Comparison of ENCODE assay signal across 8 cellular contexts in genomic region chr16:30032083-30032819, GRCh38. TPM values are rescaled to one million over a fixed set of nuclear protein-coding genes. Genes with fewer than 3 reads are reported as not detected.
A peak's percentile ranks its signal among the peaks of the same experiment; 100 is the strongest.
DNase-seq lines count a peak whose midpoint lies in the region; ATAC-seq, FAIRE-seq and TF ChIP-seq lines count a peak whose summit lies in the region.

No MANE protein-coding gene starts in this region.

- H3K9me3 ChIP-seq in WERI-Rb-1 (ENCODE audit: severe bottlenecking) = no peaks in the 10 kb centered on the region

- peaks cover 16% of the 10 kb centered on the region for H3K36me3 ChIP-seq in WERI-Rb-1
- H3K36me3 ChIP-seq in bronchial epithelial cell (ENCODE audit: control insufficient read depth, insufficient read depth, low read length) = no peaks in the 10 kb centered on the region

- DNase-seq in AG08396 (ENCODE audit: low spot score) = peak; percentile 75
- DNase-seq in GM20000 (ENCODE audit: low spot score) = peak; percentile 86
- DNase-seq in NCI-H2227 treated with DMSO at 0.1 percent for 48 hours (lab: John Stamatoyannopoulos, UW) = peak; percentile 85
- peak; percentile 87 for DNase-seq in WERI-Rb-1
- peak; percentile 48 for DNase-seq in bronchial epithelial cell (ENCODE audit: low read depth)
- peak; percentile 93 for DNase-seq in left kidney (ENCODE audit: low read depth, low spot score)
- peak; percentile 46 for DNase-seq in stimulated activated CD8-positive, alpha-beta memory T cell treated with anti-CD3 and anti-CD28 coated beads, Interleukin-4, amount 100 ng/mL, for 24 hours (ENCODE audit: low read depth)

- ATAC-seq in HG03175 (IDR thresholded peaks at IDR 0.05; ENCODE audit: unreplicated experiment) = no peak

- H3K27me3 ChIP-seq in WERI-Rb-1 (ENCODE audit: insufficient read depth, low read depth, severe bottlenecking) (no peaks in the 10 kb centered on the region), bronchial epithelial cell (ENCODE audit: control insufficient read depth, insufficient read depth, low read length) (peaks cover 35% of the 10 kb centered on the region)

- no peak overlapping the region for H3K4me3 ChIP-seq in WERI-Rb-1 (ENCODE audit: low read depth, low read length)
- no peak overlapping the region for H3K4me3 ChIP-seq in bronchial epithelial cell (ENCODE audit: low read depth, low read length)

- FAIRE-seq in bronchial epithelial cell (lab: Jason Lieb, UNC) = no peak

- peak overlapping the region; percentile 93 for H3K27ac ChIP-seq in WERI-Rb-1

- TF ChIP-seq CTCF in GM20000 (IDR thresholded peaks at IDR 0.05; ENCODE audit: extremely low read depth, missing control alignments) (peak; percentile 79), WERI-Rb-1 (IDR thresholded peaks at IDR 0.05; ENCODE audit: low read depth, low read length) (peak; percentile 81), bronchial epithelial cell (IDR thresholded peaks at IDR 0.05; ENCODE audit: insufficient read depth, low read length, severe bottlenecking) (peak; percentile 77)

RNA-seq across cellular contexts. Expression of gene TLCD3B, which starts 1.2 kb away (rescaled TPM):
- not detected in 2 replicates for total RNA-seq in bronchial epithelial cell

RNA-seq across cellular contexts. Expression of gene C16orf92, which starts 9.3 kb away (rescaled TPM):
- total RNA-seq in bronchial epithelial cell = not detected in 2 replicates

RNA-seq across cellular contexts. Expression of gene DOC2A, which starts 21.4 kb away (rescaled TPM):
- total RNA-seq in bronchial epithelial cell = not detected in 2 replicates

RNA-seq across cellular contexts. Expression of gene ALDOA, which starts 33.3 kb away (rescaled TPM):
- total RNA-seq in bronchial epithelial cell = 496 and 527 TPM in 2 replicates

RNA-seq across cellular contexts. Expression of gene INO80E, which starts 36.2 kb away (rescaled TPM):
- 15.1 and 22.6 TPM in 2 replicates for total RNA-seq in bronchial epithelial cell
